1 cellular context compared by ENCODE assay signal in the genomic region with DNA sequence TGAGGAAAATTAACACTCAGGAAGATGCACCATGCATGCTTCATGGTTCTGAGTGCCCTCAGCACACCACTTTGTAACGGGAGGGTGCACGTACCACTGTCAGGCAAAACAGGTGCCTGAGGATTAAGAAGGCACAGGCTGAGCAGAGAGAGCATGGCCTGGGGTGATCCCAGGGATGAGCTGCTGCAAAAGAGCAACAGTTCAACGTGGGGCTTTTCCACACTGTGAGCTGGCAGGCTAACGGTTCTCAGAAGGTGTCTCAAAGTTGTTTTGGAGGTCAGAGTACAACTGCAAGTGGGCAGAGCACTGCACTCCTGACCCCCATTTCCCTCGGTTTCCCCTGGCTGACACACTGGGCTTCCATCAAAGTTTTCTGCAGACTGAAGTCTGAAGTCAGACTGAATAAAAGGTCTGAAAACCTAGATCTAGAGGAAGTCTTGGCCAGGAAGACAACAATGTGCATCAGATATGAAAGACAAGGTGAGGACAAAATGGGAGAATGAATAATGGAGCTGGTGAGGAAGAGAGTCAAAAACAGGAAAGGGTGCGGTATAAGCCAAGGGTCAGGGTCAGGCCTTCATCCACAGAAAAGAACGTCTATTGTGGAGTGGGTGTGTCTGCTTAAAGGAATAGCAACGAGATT.
TF ChIP-seq lines count a peak whose summit lies in the region.

No MANE protein-coding gene starts in this region.

TF ChIP-seq in liver, 16 proteins besides CTCF, POLR2A, EP300 and RAD21 (continued from another document):
- TF ChIP-seq GABPA (IDR thresholded peaks at IDR 0.05 in 1 of 2, conservative IDR thresholded peaks at IDR 0.05 in 1 of 2) (no peak), HNF4G (IDR thresholded peaks at IDR 0.05) (no peak)
